In genomic region chr10:101011517-101012423, GRCh38 we compare ENCODE assay signal across 4 cellular contexts.
DNase-seq lines count a peak whose midpoint lies in the region.

No MANE protein-coding gene starts in this region.

- H3K27ac ChIP-seq in angular gyrus (ENCODE audit: low read depth, low read length) = peak overlapping the region; percentile 95

- DNase-seq in 8988T (peak; percentile 62), midbrain (lab: John Stamatoyannopoulos, UW) (no peak)
- no peak for DNase-seq in activated CD4-positive, alpha-beta T cell treated with anti-CD3 and anti-CD28 coated beads for 4 hours
